13 cellular contexts compared by ENCODE assay signal in genomic region chr7:90111-91063, GRCh38.
DNase-seq lines count a peak whose midpoint lies in the region; ATAC-seq and TF ChIP-seq lines count a peak whose summit lies in the region.
"Had no signal": no experiment of that assay in that cellular context is flagged by ENCODE, and none has a peak within 500 bp of the region (broad histone marks: within the 10 kb centered on the region; RNA-seq: fewer than 3 reads in every experiment).

No MANE protein-coding gene starts in this region.

- peak; percentile 6 for DNase-seq in activated T-cell treated with anti-CD3 and anti-CD28 coated beads, Interleukin-2, amount 50 U/mL, for 1 hour
- DNase-seq in activated T-cell treated with anti-CD3 and anti-CD28 coated beads for 4 hours, result no peak
- DNase-seq in astrocyte of the spinal cord (ENCODE audit: low read depth, low spot score), result peak; percentile 55
- DNase-seq in left colon, result no peak
- no peak for DNase-seq in transverse colon
- no peak for DNase-seq in stimulated activated CD4-positive, alpha-beta T cell treated with anti-CD3 and anti-CD28 coated beads, Interleukin-4, amount 100 ng/mL, for 4 hours
- DNase-seq in CD4-positive, alpha-beta T cell, result no peak
- DNase-seq in NCI-H2196 treated with DMSO at 0.1 percent for 48 hours (lab: John Stamatoyannopoulos, UW; ENCODE audit: unreplicated experiment), result no peak
- DNase-seq: effector CD8-positive, alpha-beta T cell; NCI-H526 treated with DMSO at 0.1 percent for 48 hours; stimulated activated naive CD4-positive, alpha-beta T cell had no signal

- no peaks in the 10 kb centered on the region for H3K27me3 ChIP-seq in transverse colon
- no peaks in the 10 kb centered on the region for H3K27me3 ChIP-seq in CD4-positive, alpha-beta T cell (ENCODE audit: control insufficient read depth, insufficient read depth, low read length)

- no peaks in the 10 kb centered on the region for H3K9me3 Mint-ChIP-seq in CD4-positive, alpha-beta T cell
- H3K9me3 Mint-ChIP-seq: neural crest cell had no signal

- ATAC-seq in left colon, result peak; percentile 79
- no peak for ATAC-seq in CD4-positive, alpha-beta T cell (ENCODE audit: poor library complexity)

- TF ChIP-seq EP300 in transverse colon (IDR thresholded peaks at IDR 0.05; ENCODE audit: low read depth), result no peak

- CTCF ChIA-PET in CD4-positive, alpha-beta T cell (lab: Charles Lee), result no interaction called here

- POLR2A ChIA-PET in CD4-positive, alpha-beta T cell (lab: Charles Lee), result no interaction called here

- in situ Hi-C loops in astrocyte of the spinal cord (cut with HindIII; ENCODE audit: low sequenced_read_pairs), result no loop called here
- in situ Hi-C loops in transverse colon (cut with MboI; ENCODE audit: low pct_ligation_motif_present in 1 of 4, low pct_unique_long_range_greater_than_20kb in 1 of 4, low sequenced_read_pairs in 3 of 4), result no loop called here

- no peaks in the 10 kb centered on the region for H3K27me3 Mint-ChIP-seq in CD4-positive, alpha-beta T cell

- peak overlapping the region; percentile 62 to 82 (median 76) for H3K27ac ChIP-seq in transverse colon
- no peak overlapping the region for H3K27ac ChIP-seq in CD4-positive, alpha-beta T cell (ENCODE audit: low read depth, low read length)
- H3K27ac ChIP-seq: C4-2B had no signal

- H3K4me1 Mint-ChIP-seq in CD4-positive, alpha-beta T cell (ENCODE audit: low read depth), result peaks cover 5% of the 10 kb centered on the region

- 69 to 87% methylated on average over 3 to 13 of the region's 13 CpGs for WGBS in transverse colon (ENCODE audit: low coverage in 1 of 2), 2 donors

- peaks cover 18 to 32% (median 24%) of the 10 kb centered on the region in 4 donors for H3K4me1 ChIP-seq in transverse colon

- no peak for TF ChIP-seq POLR2A in transverse colon (IDR thresholded peaks at IDR 0.05)

- no peak for TF ChIP-seq CTCF in astrocyte of the spinal cord (IDR thresholded peaks at IDR 0.05; ENCODE audit: low read depth, low read length)
- TF ChIP-seq CTCF in transverse colon (IDR thresholded peaks at IDR 0.05), result no peak
- no peak for TF ChIP-seq CTCF in CD4-positive, alpha-beta T cell (IDR thresholded peaks at IDR 0.05)

- intact Hi-C loops in left colon (cut with DNase I, micrococcal nuclease) (no loop called here), transverse colon (cut with DNase I; ENCODE audit: low total_unique reads) (no loop called here)
- intact Hi-C loops in CD4-positive, alpha-beta T cell (cut with DNase I, micrococcal nuclease), result no loop called here

- no peak overlapping the region for H3K4me3 Mint-ChIP-seq in CD4-positive, alpha-beta T cell
- H3K4me3 Mint-ChIP-seq: neural crest cell had no signal

- H3K36me3 Mint-ChIP-seq in CD4-positive, alpha-beta T cell (ENCODE audit: low read depth), result no peaks in the 10 kb centered on the region

- H3K4me3 ChIP-seq in astrocyte of the spinal cord (ENCODE audit: low read depth, low read length) (no peak overlapping the region), transverse colon (no peak overlapping the region)

- no peaks in the 10 kb centered on the region for H3K36me3 ChIP-seq in transverse colon

- H3K9me3 ChIP-seq in transverse colon, result no peaks in the 10 kb centered on the region
- no peaks in the 10 kb centered on the region for H3K9me3 ChIP-seq in CD4-positive, alpha-beta T cell (ENCODE audit: control insufficient read depth, low read length)

- no peak overlapping the region for H3K27ac Mint-ChIP-seq in CD4-positive, alpha-beta T cell

Comparison
In these comparisons a context has a peak if more than half of its experiments do, and no peak if none do; other contexts are left out.
1. DNase-seq: peak in activated T-cell treated with anti-CD3 and anti-CD28 coated beads, Interleukin-2, amount 50 U/mL, for 1 hour (single experiment) and astrocyte of the spinal cord (single experiment); none in activated T-cell treated with anti-CD3 and anti-CD28 coated beads for 4 hours (single experiment), left colon (0 of 2), transverse colon (single experiment), stimulated activated CD4-positive, alpha-beta T cell treated with anti-CD3 and anti-CD28 coated beads, Interleukin-4, amount 100 ng/mL, for 4 hours (0 of 2), CD4-positive, alpha-beta T cell (0 of 10) and NCI-H2196 treated with DMSO at 0.1 percent for 48 hours (single experiment).